ENCODE assay signal across 21 cellular contexts in genomic region chr12:28247806-28248205, GRCh38.
"Had no signal": no experiment of that assay in that cellular context is flagged by ENCODE, and none has a peak within 500 bp of the region (broad histone marks: within the 10 kb centered on the region; RNA-seq: fewer than 3 reads in every experiment).

No MANE protein-coding gene starts in this region.

- DNase-seq: activated CD4-positive, alpha-beta T cell treated with anti-CD3 and anti-CD28 coated beads, Interleukin-2, amount 10 ng/mL, durations not matched to agents 24 days and 14 days; activated CD8-positive, alpha-beta T cell treated with anti-CD3 and anti-CD28 coated beads for 36 hours; activated naive CD4-positive, alpha-beta T cell treated with anti-CD3 and anti-CD28 coated beads for 36 hours; activated T-cell treated with anti-CD3 and anti-CD28 coated beads, Interleukin-2, amount 50 U/mL, for 1 hour; aorta; brain microvascular endothelial cell; central memory CD4-positive, alpha-beta T cell; colonic mucosa; gastrocnemius medialis; head of caudate nucleus; kidney; sigmoid colon; stimulated activated CD4-positive, alpha-beta T cell treated with anti-CD3 and anti-CD28 coated beads, Interleukin-4, amount 100 ng/mL, for 4 hours; stimulated activated naive CD8-positive, alpha-beta T cell treated with anti-CD3 and anti-CD28 coated beads, Interleukin-15, Interleukin-2, amounts not matched to agents 100 U/mL and 50 U/mL, for 24 hours; substantia nigra; T-helper 9 cell; uterus had no signal

- FAIRE-seq: kidney had no signal

- ATAC-seq: activated CD8-positive, alpha-beta T cell treated with anti-CD3 and anti-CD28 coated beads for 36 hours; esophagus mucosa; gastrocnemius medialis; left lobe of liver; stimulated activated naive CD8-positive, alpha-beta T cell treated with anti-CD3 and anti-CD28 coated beads, Interleukin-15, Interleukin-2, amounts not matched to agents 100 U/mL and 50 U/mL, for 24 hours had no signal

- H3K9me3 Mint-ChIP-seq: activated CD4-positive, alpha-beta T cell treated with anti-CD3 and anti-CD28 coated beads, Interleukin-2, amount 10 ng/mL, durations not matched to agents 24 days and 14 days; activated T-helper 2 cell treated with anti-CD3 and anti-CD28 coated beads, Interferon-gamma antibody, Interleukin-2, Interleukin-4, amounts not matched to agents 10 μg/mL and 5 μg/mL and 100 μg/mL, durations not matched to agents 14 hours and 24 hours and 36 hours had no signal

- H3K4me3 Mint-ChIP-seq: activated CD8-positive, alpha-beta T cell treated with anti-CD3 and anti-CD28 coated beads for 36 hours; mesothelial cell of epicardium had no signal

- H3K27me3 Mint-ChIP-seq: activated CD4-positive, alpha-beta T cell treated with anti-CD3 and anti-CD28 coated beads, Interleukin-2, amount 10 ng/mL, durations not matched to agents 24 days and 14 days; activated CD8-positive, alpha-beta T cell treated with anti-CD3 and anti-CD28 coated beads for 36 hours had no signal

- H3K27ac Mint-ChIP-seq: activated naive CD4-positive, alpha-beta T cell treated with anti-CD3 and anti-CD28 coated beads for 36 hours; activated T-helper 2 cell treated with anti-CD3 and anti-CD28 coated beads, Interferon-gamma antibody, Interleukin-2, Interleukin-4, amounts not matched to agents 10 μg/mL and 5 μg/mL and 100 μg/mL, durations not matched to agents 14 hours and 24 hours and 36 hours had no signal
